Comparison of ENCODE assay signal across 10 cellular contexts in the genomic region with DNA sequence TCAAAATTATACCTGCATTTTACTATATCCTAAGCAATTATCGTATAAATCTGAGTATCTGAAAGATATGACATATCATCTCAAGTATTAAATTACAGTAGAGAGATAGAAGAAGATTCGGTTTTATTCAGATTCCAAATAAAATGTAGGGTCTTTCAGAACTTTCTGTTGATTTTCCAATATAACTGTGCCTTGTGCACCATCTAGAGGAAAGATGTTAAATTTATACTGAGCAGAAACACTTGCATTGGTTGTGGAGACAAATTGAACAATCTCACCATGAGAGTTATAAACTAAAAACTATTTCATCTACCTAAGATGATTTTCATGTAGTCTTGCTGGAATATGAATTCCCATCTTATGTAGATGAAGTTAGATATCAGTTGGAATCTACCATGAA. TPM values are rescaled to one million over a fixed set of nuclear protein-coding genes. Genes with fewer than 3 reads are reported as not detected.
DNase-seq lines count a peak whose midpoint lies in the region; ATAC-seq and TF ChIP-seq lines count a peak whose summit lies in the region.
"Had no signal": no experiment of that assay in that cellular context is flagged by ENCODE, and none has a peak within 500 bp of the region (broad histone marks: within the 10 kb centered on the region; RNA-seq: fewer than 3 reads in every experiment).

No MANE protein-coding gene starts in this region.

- H3K27me3 Mint-ChIP-seq in stimulated activated memory B cell treated with anti-CD40 and anti-IgM and Interleukin-4, amounts not matched to agents 10 μg/mL and 1 μg/mL and 100 μg/mL, for 72 hours = peaks cover 25% of the 10 kb centered on the region

- H3K4me1 Mint-ChIP-seq in stimulated activated memory B cell treated with anti-CD40 and anti-IgM and Interleukin-4, amounts not matched to agents 10 μg/mL and 1 μg/mL and 100 μg/mL, for 72 hours = peaks cover 10% of the 10 kb centered on the region

- peak; percentile 48 for TF ChIP-seq CTCF in left ventricle myocardium inferior (IDR thresholded peaks at IDR 0.05; ENCODE audit: borderline replicate concordance)
- peak; percentile 35 for TF ChIP-seq CTCF in fibroblast of villous mesenchyme (IDR thresholded peaks at IDR 0.05; ENCODE audit: insufficient read depth, low read depth, low read length)

- no peaks in the 10 kb centered on the region for H3K27me3 ChIP-seq in left ventricle myocardium inferior (ENCODE audit: low read depth)

- no peaks in the 10 kb centered on the region for H3K4me1 ChIP-seq in left ventricle myocardium inferior

- intact Hi-C loops in left ventricle myocardium inferior (cut with micrococcal nuclease) (no loop called here), left ventricle myocardium superior (cut with micrococcal nuclease) (no loop called here)

- H3K4me3 ChIP-seq in left ventricle myocardium inferior = no peak overlapping the region
- H3K4me3 ChIP-seq in fibroblast of villous mesenchyme (ENCODE audit: low read depth, low read length) = no peak overlapping the region

- H3K36me3 ChIP-seq in left ventricle myocardium inferior = no peaks in the 10 kb centered on the region

- H3K27ac ChIP-seq in left ventricle myocardium inferior (replicated peaks) = no peak overlapping the region
- H3K27ac ChIP-seq: KMS-11 had no signal

- ATAC-seq in left ventricle myocardium superior = no peak
- ATAC-seq in GM21515 (IDR thresholded peaks at IDR 0.05; ENCODE audit: unreplicated experiment) = no peak
- no peak for ATAC-seq in stimulated activated memory B cell treated with anti-CD40 and anti-IgM and Interleukin-4, amounts not matched to agents 10 μg/mL and 1 μg/mL and 100 μg/mL, for 72 hours
- ATAC-seq: activated CD4-positive, CD25-positive, alpha-beta regulatory T cell treated with anti-CD3 and anti-CD28 coated beads, Interleukin-2, amount 50 U/mL, for 24 hours had no signal

- H3K9me3 Mint-ChIP-seq in stimulated activated memory B cell treated with anti-CD40 and anti-IgM and Interleukin-4, amounts not matched to agents 10 μg/mL and 1 μg/mL and 100 μg/mL, for 72 hours = no peaks in the 10 kb centered on the region

- H3K27ac Mint-ChIP-seq in stimulated activated memory B cell treated with anti-CD40 and anti-IgM and Interleukin-4, amounts not matched to agents 10 μg/mL and 1 μg/mL and 100 μg/mL, for 72 hours = no peak overlapping the region

- no peaks in the 10 kb centered on the region for H3K36me3 Mint-ChIP-seq in stimulated activated memory B cell treated with anti-CD40 and anti-IgM and Interleukin-4, amounts not matched to agents 10 μg/mL and 1 μg/mL and 100 μg/mL, for 72 hours

- DNase-seq in left ventricle myocardium inferior (no peak), left ventricle myocardium superior (no peak), RPMI7951 (ENCODE audit: low read depth) (peak; percentile 3), fibroblast of villous mesenchyme (ENCODE audit: low read depth) (peak; percentile 5), D341Med (ENCODE audit: low spot score) (no peak), NCI-H2081 treated with DMSO at 0.1 percent for 48 hours (lab: John Stamatoyannopoulos, UW) (no peak)

- H3K4me3 Mint-ChIP-seq in stimulated activated memory B cell treated with anti-CD40 and anti-IgM and Interleukin-4, amounts not matched to agents 10 μg/mL and 1 μg/mL and 100 μg/mL, for 72 hours = no peak overlapping the region

- H3K9me3 ChIP-seq in left ventricle myocardium inferior (replicated peaks) = no peaks in the 10 kb centered on the region

RNA-seq across cellular contexts. Expression of gene HSF2, which starts 26.8 kb away (rescaled TPM):
- 21.0 TPM for total RNA-seq in left ventricle myocardium inferior
- 27.5 TPM for total RNA-seq in left ventricle myocardium superior
- 17.3 and 22.5 TPM in 2 replicates for total RNA-seq in RPMI7951 (2014; rRNA removed; shearing (Covaris generic))
- 21.3 and 36.7 TPM in 2 replicates for total RNA-seq in fibroblast of villous mesenchyme

Comparison
In these comparisons a context has a peak if more than half of its experiments do, and no peak if none do; other contexts are left out.
1. DNase-seq: peak in RPMI7951 (single experiment) and fibroblast of villous mesenchyme (single experiment); none in left ventricle myocardium inferior (single experiment), left ventricle myocardium superior (single experiment), D341Med (single experiment) and NCI-H2081 treated with DMSO at 0.1 percent for 48 hours (single experiment).